ENCODE assay signal across 9 cellular contexts in genomic region chr12:117047810-117048584, GRCh38. TPM values are rescaled to one million over a fixed set of nuclear protein-coding genes. Genes with fewer than 3 reads are reported as not detected.
DNase-seq lines count a peak whose midpoint lies in the region; ATAC-seq and TF ChIP-seq lines count a peak whose summit lies in the region.
"Had no signal": no experiment of that assay in that cellular context is flagged by ENCODE, and none has a peak within 500 bp of the region (broad histone marks: within the 10 kb centered on the region; RNA-seq: fewer than 3 reads in every experiment).

No MANE protein-coding gene starts in this region.

- no peak overlapping the region for H3K27ac ChIP-seq in HUES6 (ENCODE audit: low read depth, low read length)
- no peak overlapping the region for H3K27ac ChIP-seq in left lung
- H3K27ac ChIP-seq: colonic mucosa had no signal

- no peak for TF ChIP-seq CTCF in left lung (IDR thresholded peaks at IDR 0.05)

- no peaks in the 10 kb centered on the region for H3K27me3 ChIP-seq in HUES6 (ENCODE audit: control insufficient read depth, insufficient read depth, low read length)
- H3K27me3 ChIP-seq in left lung: no peaks in the 10 kb centered on the region
- H3K27me3 ChIP-seq: colonic mucosa had no signal

- DNase-seq in dermis blood vessel endothelial cell: peak; percentile 50
- no peak for DNase-seq in left lung
- no peak for DNase-seq in NCI-H2171 (lab: John Stamatoyannopoulos, UW)
- no peak for DNase-seq in stimulated activated naive CD4-positive, alpha-beta T cell (lab: John Stamatoyannopoulos, UW)
- no peak for DNase-seq in activated CD8-positive, alpha-beta memory T cell treated with anti-CD3 and anti-CD28 coated beads for 24 hours
- DNase-seq in DMS114 treated with DMSO at 0.1 percent for 48 hours (lab: John Stamatoyannopoulos, UW; ENCODE audit: unreplicated experiment): no peak
- DNase-seq: colonic mucosa, NCI-H446 had no signal

- peak; percentile 74 for ATAC-seq in left lung

- intact Hi-C loops in left lung (cut with DNase I): no loop called here

- H3K4me1 ChIP-seq in HUES6 (ENCODE audit: control insufficient read depth, insufficient read depth, low read length): peaks cover 35% of the 10 kb centered on the region
- H3K4me1 ChIP-seq in left lung: peaks cover 7 to 20% of the 10 kb centered on the region in 2 donors
- H3K4me1 ChIP-seq: colonic mucosa had no signal

- H3K4me3 ChIP-seq in HUES6 (ENCODE audit: low read depth, low read length) (no peak overlapping the region), left lung (no peak overlapping the region)
- H3K4me3 ChIP-seq: colonic mucosa had no signal

- H3K36me3 ChIP-seq in HUES6 (ENCODE audit: control insufficient read depth, insufficient read depth, low read length) (no peaks in the 10 kb centered on the region), left lung (no peaks in the 10 kb centered on the region)
- H3K36me3 ChIP-seq: colonic mucosa had no signal

- H3K9me3 ChIP-seq in HUES6 (ENCODE audit: control insufficient read depth, insufficient read depth, low read depth, low read length) (no peaks in the 10 kb centered on the region), left lung (no peaks in the 10 kb centered on the region)
- H3K9me3 ChIP-seq: colonic mucosa had no signal

- H3K9ac ChIP-seq in HUES6 (ENCODE audit: low read length): peak overlapping the region; percentile 1

RNA-seq across cellular contexts. Expression of gene TESC, which starts 51.2 kb away (rescaled TPM):
- 1.5 and 18.4 TPM in 2 replicates for total RNA-seq in dermis blood vessel endothelial cell
- 10 to 100 TPM in 1 of 2 donors, 1 to 10 TPM in 1; 8.3 to 10.1 TPM for total RNA-seq in left lung
